21 cellular contexts compared by ENCODE assay signal in genomic region chr2:2302359-2302758, GRCh38. TPM values are rescaled to one million over a fixed set of nuclear protein-coding genes. Genes with fewer than 3 reads are reported as not detected.
DNase-seq lines count a peak whose midpoint lies in the region; ATAC-seq, FAIRE-seq and TF ChIP-seq lines count a peak whose summit lies in the region.
"Had no signal": no experiment of that assay in that cellular context is flagged by ENCODE, and none has a peak within 500 bp of the region (broad histone marks: within the 10 kb centered on the region; RNA-seq: fewer than 3 reads in every experiment).

No MANE protein-coding gene starts in this region.

- H3K9me3 ChIP-seq in A549 (no peaks in the 10 kb centered on the region), K562 (replicated peaks; ENCODE audit: control insufficient read depth, insufficient read depth, low read depth, low read length) (no peaks in the 10 kb centered on the region)

- H3K9me1 ChIP-seq in K562 (ENCODE audit: control insufficient read depth, insufficient read depth, low read length): no peaks in the 10 kb centered on the region

- H3K4me1 Mint-ChIP-seq in activated CD4-positive, alpha-beta memory T cell treated with anti-CD3 and anti-CD28 coated beads for 36 hours (ENCODE audit: low read depth): no peaks in the 10 kb centered on the region
- H3K4me1 Mint-ChIP-seq: CD4-positive, alpha-beta memory T cell had no signal

- ATAC-seq in A549: no peak
- no peak for ATAC-seq in K562
- no peak for ATAC-seq in GM21529 (IDR thresholded peaks at IDR 0.05; ENCODE audit: unreplicated experiment)

- no peak overlapping the region for H2AFZ ChIP-seq in K562 (ENCODE audit: low read depth, low read length)
- H2AFZ ChIP-seq: GM23248 had no signal

- TF ChIP-seq CTCF in A549 (IDR thresholded peaks at IDR 0.05): no peak
- no peak for TF ChIP-seq CTCF in K562 (IDR thresholded peaks at IDR 0.05 in 2 of 3, conservative IDR thresholded peaks at IDR 0.05 in 1 of 3; ENCODE audit: insufficient read depth in 2 of 3, low read depth in 1 of 3, low read length in 3 of 3)

- intact Hi-C loops in K562 (cut with micrococcal nuclease): no loop called here
- intact Hi-C loops in activated CD4-positive, alpha-beta memory T cell treated with anti-CD3 and anti-CD28 coated beads for 36 hours (cut with micrococcal nuclease): no loop called here

- no peak for DNase-seq in A549 (ENCODE audit: low read depth in 1 of 2, low spot score in 1 of 2)
- DNase-seq in RPMI8226: peak; percentile 16
- no peak for DNase-seq in K562 (ENCODE audit: extremely low read depth in 1 of 4, low spot score in 3 of 4)
- DNase-seq in putamen (ENCODE audit: low spot score): peak; percentile 72
- DNase-seq in activated CD4-positive, alpha-beta memory T cell treated with anti-CD3 and anti-CD28 coated beads for 36 hours: no peak
- no peak for DNase-seq in Kasumi-1 (lab: John Stamatoyannopoulos, UW)
- DNase-seq: 8988T; C1 segment of cervical spinal cord; Calu3; CD4-positive, alpha-beta memory T cell; COR-L47; DMS153; DND-41; GM23248; H7; HCEC 1CT had no signal

- no peaks in the 10 kb centered on the region for H3K36me3 ChIP-seq in K562 (ENCODE audit: control insufficient read depth, insufficient read depth, low read length)

- no peak overlapping the region for H3K4me3 ChIP-seq in A549
- no peak overlapping the region for H3K4me3 ChIP-seq in K562
- H3K4me3 ChIP-seq: GM23248 had no signal

- BruUV-seq in K562 (replicated peaks; lab: Mats Ljungman, UMichigan): no TSS peak

- 25% methylated on average over 5 of the region's 5 CpGs for WGBS in A549 (ENCODE audit: missing lambda C conversion rate)
- 3% methylated on average over 5 of the region's 5 CpGs for WGBS in K562 (ENCODE audit: insufficient coverage, low coverage, missing lambda C conversion rate)

- H3K9ac ChIP-seq in K562 (ENCODE audit: insufficient read depth in 1 of 2, low read depth in 2 of 2, low read length in 2 of 2): no peak overlapping the region
- H3K9ac ChIP-seq: GM23248 had no signal

- no peaks in the 10 kb centered on the region for H3K27me3 Mint-ChIP-seq in activated CD4-positive, alpha-beta memory T cell treated with anti-CD3 and anti-CD28 coated beads for 36 hours

- no peak overlapping the region for H3K4me2 ChIP-seq in A549
- no peak overlapping the region for H3K4me2 ChIP-seq in K562 (ENCODE audit: insufficient read depth, low read length)

- FAIRE-seq in A549 (lab: Jason Lieb, UNC) (no peak), K562 (lab: Jason Lieb, UNC) (no peak)
- FAIRE-seq: G401.6, GM12892, H1 had no signal

- POLR2A ChIA-PET in A549 (lab: Yijun Ruan, JAX): no interaction called here
- POLR2A ChIA-PET in K562 (lab: Yijun Ruan, JAX): no interaction called here
- POLR2A ChIA-PET in activated CD4-positive, alpha-beta memory T cell treated with anti-CD3 and anti-CD28 coated beads for 36 hours (lab: Charles Lee): no interaction called here

- TF ChIP-seq POLR2A in A549 (IDR thresholded peaks at IDR 0.05; ENCODE audit: low read length): no peak
- no peak for TF ChIP-seq POLR2A in K562 (conservative IDR thresholded peaks at IDR 0.05)

- TF ChIP-seq EP300 in A549 (IDR thresholded peaks at IDR 0.05) (no peak), K562 (IDR thresholded peaks at IDR 0.05; ENCODE audit: low read length) (no peak)

- in situ Hi-C loops in K562 (cut with MboI): no loop called here

- H3K27ac Mint-ChIP-seq in activated CD4-positive, alpha-beta memory T cell treated with anti-CD3 and anti-CD28 coated beads for 36 hours: no peak overlapping the region
- H3K27ac Mint-ChIP-seq: CD4-positive, alpha-beta memory T cell had no signal

- no peaks in the 10 kb centered on the region for H3K79me2 ChIP-seq in K562 (ENCODE audit: control insufficient read depth, insufficient read depth, low read length)

- H3K4me3 Mint-ChIP-seq in activated CD4-positive, alpha-beta memory T cell treated with anti-CD3 and anti-CD28 coated beads for 36 hours: no peak overlapping the region
- H3K4me3 Mint-ChIP-seq: CD4-positive, alpha-beta memory T cell had no signal

- H3K27ac ChIP-seq in A549 (no peak overlapping the region), K562 (ENCODE audit: extremely low read depth, low read depth, low read length) (no peak overlapping the region)
- H3K27ac ChIP-seq: GM23248 had no signal

- no peaks in the 10 kb centered on the region for H3K27me3 ChIP-seq in K562 (ENCODE audit: control insufficient read depth in 2 of 2, insufficient read depth in 2 of 2, low read length in 2 of 2)

- no peak for TF ChIP-seq RAD21 in A549 (conservative IDR thresholded peaks at IDR 0.05 in 1 of 2, IDR thresholded peaks at IDR 0.05 in 1 of 2)
- TF ChIP-seq RAD21 in K562 (CRISPR knock-in tag; conservative IDR thresholded peaks at IDR 0.05 in 1 of 2, IDR thresholded peaks at IDR 0.05 in 1 of 2): no peak

- CTCF ChIA-PET in A549 (lab: Yijun Ruan, JAX): interaction anchor here (0.6 kb wide), 3 partner anchors 10 to 1501 kb away, joined by 3 to 4 read pairs (median 4); no protein-coding TSS in a partner anchor
- CTCF ChIA-PET in K562 (lab: Yijun Ruan, JAX; ENCODE audit: low intra/inter-chr PET ratio): no interaction called here
- CTCF ChIA-PET in activated CD4-positive, alpha-beta memory T cell treated with anti-CD3 and anti-CD28 coated beads for 36 hours (lab: Charles Lee): no interaction called here

- no peaks in the 10 kb centered on the region for H4K20me1 ChIP-seq in K562 (replicated peaks; ENCODE audit: control insufficient read depth, insufficient read depth, low read length)

- H3K4me1 ChIP-seq in A549 (no peaks in the 10 kb centered on the region), K562 (replicated peaks in 1 of 2; ENCODE audit: control insufficient read depth in 2 of 2, insufficient read depth in 2 of 2, low read length in 2 of 2) (no peaks in the 10 kb centered on the region)

- no peaks in the 10 kb centered on the region for H3K36me3 Mint-ChIP-seq in activated CD4-positive, alpha-beta memory T cell treated with anti-CD3 and anti-CD28 coated beads for 36 hours
- H3K36me3 Mint-ChIP-seq: CD4-positive, alpha-beta memory T cell had no signal

- H3K9me3 Mint-ChIP-seq in activated CD4-positive, alpha-beta memory T cell treated with anti-CD3 and anti-CD28 coated beads for 36 hours: no peaks in the 10 kb centered on the region

TF ChIP-seq in A549, 52 proteins besides CTCF, POLR2A, EP300 and RAD21:
- TF ChIP-seq HOXB13 (CRISPR knock-in tag; IDR thresholded peaks at IDR 0.05; ENCODE audit: low read depth): no peak
- TF ChIP-seq NPAS2 (CRISPR knock-in tag; IDR thresholded peaks at IDR 0.05; ENCODE audit: borderline replicate concordance): no peak
- peak; percentile 86 for TF ChIP-seq MAFK (IDR thresholded peaks at IDR 0.05; ENCODE audit: partially characterized antibody)

TF ChIP-seq in K562, 482 proteins besides CTCF, POLR2A, EP300 and RAD21 (continues in another document):
- TF ChIP-seq PHF20 (IDR thresholded peaks at IDR 0.05; ENCODE audit: partially characterized antibody) (no peak), ZNF445 (CRISPR knock-in tag; IDR thresholded peaks at IDR 0.05; ENCODE audit: low read depth) (no peak), ZNF384 (IDR thresholded peaks at IDR 0.05; ENCODE audit: low read depth, low read length) (no peak), ZZZ3 (IDR thresholded peaks at IDR 0.05) (no peak), HES1 (IDR thresholded peaks at IDR 0.05; ENCODE audit: low read depth) (no peak), XRCC4 (IDR thresholded peaks at IDR 0.05; ENCODE audit: extremely low read depth, insufficient read depth, insufficient read length) (no peak), ELK1 (CRISPR knock-in tag; IDR thresholded peaks at IDR 0.05) (no peak)

RNA-seq across cellular contexts. Expression of gene MYT1L, which starts 28.7 kb away (rescaled TPM):
- polyA plus RNA-seq in A549 (2011; rRNA removed): not detected in 2 replicates
- not detected in 2 replicates for polyA plus RNA-seq in A549 (2012; cell fraction: cytosol; rRNA removed)
- polyA plus RNA-seq in A549 (2012; cell fraction: nucleus; rRNA removed): not detected in 2 replicates
- polyA plus RNA-seq in A549 (2017; fragmentation: RNase III; extraction: RNeasy Plus Mini Kit Qiagen cat#74134 plus additional on column Dnase treatment): not detected in 3 replicates
- not detected in 2 replicates for polyA minus RNA-seq in A549 (2011; rRNA and poly(A)+ RNA removed)
- not detected in 2 replicates for total RNA-seq in K562 (2011; cell fraction: chromatin; rRNA removed; ENCODE audit: low replicate concordance)
- total RNA-seq in K562 (2011; cell fraction: nucleolus; rRNA removed): not detected in 2 replicates
- total RNA-seq in K562 (2011; cell fraction: nucleoplasm; rRNA removed): not detected in 2 replicates
- total RNA-seq in K562 (2014; rRNA removed): not detected in 2 replicates
- total RNA-seq in K562 (2014; rRNA removed; fragmentation: Illumina TruSeq; extraction: Trizol): not detected in 2 replicates
- not detected in 2 replicates for total RNA-seq in K562 (2015; rRNA removed; fragmentation: Illumina TruSeq; extraction: Trizol)
- total RNA-seq in K562 (2021): not detected in 2 replicates
- polyA plus RNA-seq in K562 (2011; rRNA removed): not detected in 2 replicates
- polyA plus RNA-seq in K562 (2011; cell fraction: cytosol; rRNA removed): 0.03 TPM in 1 of 2 replicates, not detected in the other
- 0.11 TPM in 1 of 2 replicates, not detected in the other for polyA plus RNA-seq in K562 (2011; cell fraction: nucleus; rRNA removed)
- 0.12 TPM in 1 of 2 replicates, not detected in the other for polyA plus RNA-seq in K562 (2012)
- not detected in 2 replicates for polyA plus RNA-seq in K562 (2014; fragmentation: Illumina TruSeq; extraction: Trizol)
- not detected for polyA plus RNA-seq in K562 (2014; fragmentation: Nextera tagmentation; extraction: Ambion mirVana)
- not detected in 2 replicates for polyA plus RNA-seq in K562 (2014; rRNA removed)
- polyA minus RNA-seq in K562 (2011; rRNA and poly(A)+ RNA removed): not detected in 2 replicates
- polyA minus RNA-seq in K562 (2011; cell fraction: cytosol; rRNA and poly(A)+ RNA removed): not detected in 2 replicates
- not detected in 2 replicates for polyA minus RNA-seq in K562 (2011; cell fraction: nucleus; rRNA and poly(A)+ RNA removed)
- not detected for total RNA-seq in activated CD4-positive, alpha-beta memory T cell treated with anti-CD3 and anti-CD28 coated beads for 36 hours
- total RNA-seq: Calu3; CD4-positive, alpha-beta memory T cell; GM23248; H1; H7 had no signal
- polyA plus RNA-seq: BJ; CD4-positive, alpha-beta memory T cell; GM23248 had no signal

Comparison
In these comparisons a context has a peak if more than half of its experiments do, and no peak if none do; other contexts are left out.
1. DNase-seq: peak in RPMI8226 (single experiment) and putamen (single experiment); none in A549 (0 of 2), K562 (0 of 4), activated CD4-positive, alpha-beta memory T cell treated with anti-CD3 and anti-CD28 coated beads for 36 hours (single experiment) and Kasumi-1 (0 of 2).
2. Of the 35 proteins assayed by ChIP-seq in both K562 and A549: peak only in K562: none; only in A549: none; in both: MAFK; in neither: 34.